In genomic region chr1:226593541-226593940, GRCh38 we compare ENCODE assay signal across 26 cellular contexts. TPM values are rescaled to one million over a fixed set of nuclear protein-coding genes. Genes with fewer than 3 reads are reported as not detected.
"Had no signal": no experiment of that assay in that cellular context is flagged by ENCODE, and none has a peak within 500 bp of the region (broad histone marks: within the 10 kb centered on the region; RNA-seq: fewer than 3 reads in every experiment).

No MANE protein-coding gene starts in this region.

- H3K27ac ChIP-seq: left ventricle myocardium inferior, pancreas, prostate gland, skin epidermis, stomach, testis, thyroid gland, transverse colon, upper lobe of left lung, vagina had no signal

- H3K27ac Mint-ChIP-seq: naive thymus-derived CD4-positive, alpha-beta T cell; natural killer cell treated with Interleukin-12 subunit alpha and Interleukin-12 subunit beta and Interleukin-15 and Interleukin-18, amount 100 ng/mL, for 72 hours; stimulated activated naive B cell treated with anti-CD40 and anti-IgM and Interleukin-4, amounts not matched to agents 10 μg/mL and 1 μg/mL and 100 μg/mL, for 72 hours had no signal

- FAIRE-seq: pancreas had no signal

- H3K4me3 Mint-ChIP-seq: naive thymus-derived CD4-positive, alpha-beta T cell; natural killer cell treated with Interleukin-12 subunit alpha and Interleukin-12 subunit beta and Interleukin-15 and Interleukin-18, amount 100 ng/mL, for 72 hours; stimulated activated naive B cell treated with anti-CD40 and anti-IgM and Interleukin-4, amounts not matched to agents 10 μg/mL and 1 μg/mL and 100 μg/mL, for 72 hours had no signal

- ATAC-seq: mucosa of descending colon; naive thymus-derived CD4-positive, alpha-beta T cell; natural killer cell treated with Interleukin-12 subunit alpha and Interleukin-12 subunit beta and Interleukin-15 and Interleukin-18, amount 100 ng/mL, for 72 hours; pancreas; right cardiac atrium; sciatic nerve; stimulated activated naive B cell treated with anti-CD40 and anti-IgM and Interleukin-4, amounts not matched to agents 10 μg/mL and 1 μg/mL and 100 μg/mL, for 72 hours; stimulated activated naive CD8-positive, alpha-beta T cell treated with anti-CD3 and anti-CD28 coated beads, Interleukin-15, Interleukin-2, amounts not matched to agents 100 U/mL and 50 U/mL, for 24 hours had no signal

- H3K27me3 ChIP-seq: pancreas, stomach, testis, thyroid gland, transverse colon, upper lobe of left lung, vagina had no signal

- H3K4me3 ChIP-seq: left ventricle myocardium inferior, lung, mucosa of descending colon, pancreas, prostate gland, skin epidermis, stomach, testis, thyroid gland, transverse colon, upper lobe of left lung, vagina had no signal

- H3K9me3 ChIP-seq: mucosa of descending colon, pancreas, prostate gland, testis, thyroid gland, transverse colon, vagina had no signal

- DNase-seq: islet precursor cell; left ventricle myocardium inferior; midbrain; mucosa of descending colon; naive thymus-derived CD4-positive, alpha-beta T cell; nucleus accumbens; pancreas; retina; right cardiac atrium; stimulated activated CD4-positive, alpha-beta T cell treated with anti-CD3 and anti-CD28 coated beads, Interleukin-12 subunit alpha, Interleukin-12 subunit beta, amount 100 ng/mL, for 4 hours; stimulated activated CD4-positive, alpha-beta T cell treated with anti-CD3 and anti-CD28 coated beads, Interleukin-15, amount 100 ng/mL, for 24 hours; stimulated activated CD4-positive, alpha-beta T cell treated with anti-CD3 and anti-CD28 coated beads, Interleukin-2, amount 100 ng/mL, for 24 hours; stimulated activated CD4-positive, alpha-beta T cell treated with anti-CD3 and anti-CD28 coated beads, Interleukin-4, amount 100 ng/mL, for 1 hour; stimulated activated naive B cell treated with anti-CD40 and anti-IgM and Interleukin-4, amounts not matched to agents 10 μg/mL and 1 μg/mL and 100 μg/mL, for 72 hours; stimulated activated naive CD8-positive, alpha-beta T cell treated with anti-CD3 and anti-CD28 coated beads, Interleukin-15, Interleukin-2, amounts not matched to agents 100 U/mL and 50 U/mL, for 24 hours; stomach; testis; thyroid gland; transverse colon; upper lobe of left lung had no signal

- H3K36me3 Mint-ChIP-seq: natural killer cell treated with Interleukin-12 subunit alpha and Interleukin-12 subunit beta and Interleukin-15 and Interleukin-18, amount 100 ng/mL, for 72 hours had no signal

- H3K9me3 Mint-ChIP-seq: natural killer cell treated with Interleukin-12 subunit alpha and Interleukin-12 subunit beta and Interleukin-15 and Interleukin-18, amount 100 ng/mL, for 72 hours had no signal

- H3K36me3 ChIP-seq: left ventricle myocardium inferior, pancreas, prostate gland, stomach, thyroid gland, transverse colon, upper lobe of left lung, vagina had no signal

- H3K4me1 ChIP-seq: prostate gland, stomach, thyroid gland, upper lobe of left lung, vagina had no signal

RNA-seq across cellular contexts. Expression of gene STUM, which starts 45.0 kb away (rescaled TPM):
- total RNA-seq: naive thymus-derived CD4-positive, alpha-beta T cell; natural killer cell treated with Interleukin-12 subunit alpha and Interleukin-12 subunit beta and Interleukin-15 and Interleukin-18, amount 100 ng/mL, for 72 hours had no signal
- polyA plus RNA-seq: naive thymus-derived CD4-positive, alpha-beta T cell had no signal
